ENCODE assay signal across 9 cellular contexts in the genomic region with DNA sequence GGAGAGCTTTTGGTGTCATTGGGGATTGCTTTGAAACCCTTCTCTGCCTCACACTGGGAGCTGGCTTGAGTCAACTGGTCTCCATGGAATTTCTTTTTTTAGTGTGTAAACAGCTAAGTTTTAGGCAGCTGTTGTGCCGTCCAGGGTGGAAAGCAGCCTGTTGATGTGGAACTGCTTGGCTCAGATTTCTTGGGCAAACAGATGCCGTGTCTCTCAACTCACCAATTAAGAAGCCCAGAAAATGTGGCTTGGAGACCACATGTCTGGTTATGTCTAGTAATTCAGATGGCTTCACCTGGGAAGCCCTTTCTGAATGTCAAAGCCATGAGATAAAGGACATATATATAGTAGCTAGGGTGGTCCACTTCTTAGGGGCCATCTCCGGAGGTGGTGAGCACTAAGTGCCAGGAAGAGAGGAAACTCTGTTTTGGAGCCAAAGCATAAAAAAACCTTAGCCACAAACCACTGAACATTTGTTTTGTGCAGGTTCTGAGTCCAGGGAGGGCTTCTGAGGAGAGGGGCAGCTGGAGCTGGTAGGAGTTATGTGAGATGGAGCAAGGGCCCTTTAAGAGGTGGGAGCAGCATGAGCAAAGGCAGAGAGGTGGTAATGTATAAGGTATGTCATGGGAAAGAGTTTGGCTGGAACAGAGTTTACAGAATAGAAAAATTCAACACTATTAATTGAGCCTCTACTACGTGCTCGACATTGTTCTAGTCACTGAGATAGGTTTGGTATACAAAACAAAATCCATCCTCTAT. TPM values are rescaled to one million over a fixed set of nuclear protein-coding genes. Genes with fewer than 3 reads are reported as not detected.
DNase-seq lines count a peak whose midpoint lies in the region; ATAC-seq, FAIRE-seq and TF ChIP-seq lines count a peak whose summit lies in the region.
"Had no signal": no experiment of that assay in that cellular context is flagged by ENCODE, and none has a peak within 500 bp of the region (broad histone marks: within the 10 kb centered on the region; RNA-seq: fewer than 3 reads in every experiment).

No MANE protein-coding gene starts in this region.

- H3K27me3 ChIP-seq in keratinocyte (ENCODE audit: control insufficient read depth, extremely low read depth, insufficient read depth, low read length) (no peaks in the 10 kb centered on the region), transverse colon (no peaks in the 10 kb centered on the region)

- no peak for TF ChIP-seq CTCF in keratinocyte (optimal IDR thresholded peaks at IDR 0.05 in 1 of 3, IDR thresholded peaks at IDR 0.05 in 1 of 3, conservative IDR thresholded peaks at IDR 0.05 in 1 of 3; ENCODE audit: extremely low read depth in 1 of 3, insufficient read depth in 2 of 3, low read length in 3 of 3)
- TF ChIP-seq CTCF in transverse colon (IDR thresholded peaks at IDR 0.05), result no peak

- H3K4me1 Mint-ChIP-seq in T-helper 1 cell treated with Interleukin-12 subunit alpha and Interleukin-12 subunit beta and Interleukin-4 antibody, amounts not matched to agents 30 μg/mL and 1 μg/mL, for 36 hours (ENCODE audit: low read depth), result peaks cover 34% of the 10 kb centered on the region

- H3K4me1 ChIP-seq in keratinocyte (ENCODE audit: control insufficient read depth, extremely low read depth, insufficient read depth, low read length) (peaks cover 22% of the 10 kb centered on the region), transverse colon (peaks cover 12 to 64% (median 39%) of the 10 kb centered on the region in 4 donors)

- peak overlapping the region; percentile 1 for H3K27ac Mint-ChIP-seq in T-helper 1 cell treated with Interleukin-12 subunit alpha and Interleukin-12 subunit beta and Interleukin-4 antibody, amounts not matched to agents 30 μg/mL and 1 μg/mL, for 36 hours
- H3K27ac Mint-ChIP-seq: activated T-helper 1 cell treated with anti-CD3 and anti-CD28 coated beads, Interleukin-12 subunit alpha, Interleukin-12 subunit beta, Interleukin-2, Interleukin-4 antibody, amounts not matched to agents 30 ng/mL and 10 ng/mL and 1 ng/mL, durations not matched to agents 14 hours and 24 hours and 36 hours had no signal

- H3K9me3 ChIP-seq in keratinocyte (ENCODE audit: control insufficient read depth, low read depth, low read length), result no peaks in the 10 kb centered on the region
- H3K9me3 ChIP-seq in transverse colon, result no peaks in the 10 kb centered on the region

- 47 to 73% methylated on average over 5 of the region's 5 CpGs for WGBS in transverse colon (ENCODE audit: low coverage in 1 of 2), 2 donors

- H3K4me3 Mint-ChIP-seq in T-helper 1 cell treated with Interleukin-12 subunit alpha and Interleukin-12 subunit beta and Interleukin-4 antibody, amounts not matched to agents 30 μg/mL and 1 μg/mL, for 36 hours, result no peak overlapping the region
- H3K4me3 Mint-ChIP-seq: activated T-helper 1 cell treated with anti-CD3 and anti-CD28 coated beads, Interleukin-12 subunit alpha, Interleukin-12 subunit beta, Interleukin-2, Interleukin-4 antibody, amounts not matched to agents 30 ng/mL and 10 ng/mL and 1 ng/mL, durations not matched to agents 14 hours and 24 hours and 36 hours had no signal

- no peak for TF ChIP-seq POLR2A in transverse colon (IDR thresholded peaks at IDR 0.05)

- no peaks in the 10 kb centered on the region for H3K79me2 ChIP-seq in keratinocyte (ENCODE audit: control insufficient read depth, insufficient read depth, low read length)

- H3K36me3 ChIP-seq in keratinocyte (ENCODE audit: control insufficient read depth in 2 of 2, extremely low read depth in 1 of 2, insufficient read depth in 2 of 2, low read length in 2 of 2) (no peaks in the 10 kb centered on the region), transverse colon (no peaks in the 10 kb centered on the region)

- no peak overlapping the region for H3K9ac ChIP-seq in keratinocyte (ENCODE audit: control insufficient read depth, extremely low read depth, insufficient read depth, low read length)

- H3K9me3 Mint-ChIP-seq in T-helper 1 cell treated with Interleukin-12 subunit alpha and Interleukin-12 subunit beta and Interleukin-4 antibody, amounts not matched to agents 30 μg/mL and 1 μg/mL, for 36 hours, result no peaks in the 10 kb centered on the region
- H3K9me3 Mint-ChIP-seq: activated T-helper 1 cell treated with anti-CD3 and anti-CD28 coated beads, Interleukin-12 subunit alpha, Interleukin-12 subunit beta, Interleukin-2, Interleukin-4 antibody, amounts not matched to agents 30 ng/mL and 10 ng/mL and 1 ng/mL, durations not matched to agents 14 hours and 24 hours and 36 hours had no signal

- ATAC-seq in GM19467 (IDR thresholded peaks at IDR 0.05; ENCODE audit: unreplicated experiment), result no peak

- no peaks in the 10 kb centered on the region for H3K9me1 ChIP-seq in keratinocyte (ENCODE audit: control insufficient read depth, extremely low read depth, insufficient read depth, low read length)

- H3K27ac ChIP-seq in keratinocyte (ENCODE audit: control insufficient read depth, insufficient read depth, low read length) (no peak overlapping the region), transverse colon (peak overlapping the region; percentile 69 to 72 (median 70))

- intact Hi-C loops in transverse colon (cut with DNase I; ENCODE audit: low total_unique reads), result no loop called here

- no peaks in the 10 kb centered on the region for H3K36me3 Mint-ChIP-seq in T-helper 1 cell treated with Interleukin-12 subunit alpha and Interleukin-12 subunit beta and Interleukin-4 antibody, amounts not matched to agents 30 μg/mL and 1 μg/mL, for 36 hours (ENCODE audit: low read depth)

- no peak for TF ChIP-seq EP300 in transverse colon (IDR thresholded peaks at IDR 0.05; ENCODE audit: low read depth)

- no peak overlapping the region for H2AFZ ChIP-seq in keratinocyte (ENCODE audit: control insufficient read depth, low read length)

- H3K4me3 ChIP-seq in keratinocyte (ENCODE audit: control insufficient read depth in 2 of 3, extremely low read depth in 1 of 3, insufficient read depth in 2 of 3, low read depth in 1 of 3, low read length in 3 of 3) (no peak overlapping the region), transverse colon (no peak overlapping the region)

- H4K20me1 ChIP-seq in keratinocyte (ENCODE audit: control insufficient read depth, extremely low read depth, insufficient read depth, low read length), result no peaks in the 10 kb centered on the region

- peak overlapping the region; percentile 42 for H3K4me2 ChIP-seq in keratinocyte (ENCODE audit: control insufficient read depth, extremely low read depth, insufficient read depth, low read depth, low read length)

- FAIRE-seq in keratinocyte (lab: Jason Lieb, UNC), result no peak

- DNase-seq in T-helper 1 cell (no peak), RPMI7951 (ENCODE audit: low read depth) (peak; percentile 73), keratinocyte (ENCODE audit: low read depth, low spot score) (no peak), transverse colon (peak; percentile 8), GDM1 (lab: John Stamatoyannopoulos, UW) (no peak), RKO (ENCODE audit: low spot score) (no peak)

- in situ Hi-C loops in transverse colon (cut with MboI; ENCODE audit: low pct_ligation_motif_present in 1 of 4, low pct_unique_long_range_greater_than_20kb in 1 of 4, low sequenced_read_pairs in 3 of 4), result loop anchor here in 1 of 4 donors (10.0 kb wide), 1 partner anchor 129 kb away; no protein-coding TSS in a partner anchor

- no peaks in the 10 kb centered on the region for H3K27me3 Mint-ChIP-seq in T-helper 1 cell treated with Interleukin-12 subunit alpha and Interleukin-12 subunit beta and Interleukin-4 antibody, amounts not matched to agents 30 μg/mL and 1 μg/mL, for 36 hours (ENCODE audit: low read depth)

- dilution Hi-C loops in keratinocyte (cut with MboI; ENCODE audit: extremely low pct_ligation_motif_present, low sequenced_read_pairs), result no loop called here

RNA-seq across cellular contexts. Expression of a gene that starts 31.2 kb away (rescaled TPM):
- total RNA-seq in RPMI7951 (2014; rRNA removed; shearing (Covaris generic)), result 435 and 490 TPM in 2 replicates
- 194 to 481 TPM (median 398 TPM) in 3 replicates for polyA plus RNA-seq in keratinocyte
- polyA plus RNA-seq in keratinocyte (2011; ENCODE audit: low read depth), result 153 TPM
- polyA plus RNA-seq in keratinocyte (2011; cell fraction: cytosol; rRNA removed), result 246 and 325 TPM in 2 replicates
- polyA plus RNA-seq in keratinocyte (2011; cell fraction: nucleus; rRNA removed), result 255 and 329 TPM in 2 replicates
- 149 and 383 TPM in 2 replicates for polyA plus RNA-seq in keratinocyte (2012; ENCODE audit: low replicate concordance)
- polyA minus RNA-seq in keratinocyte, result 45.9 to 202 TPM (median 113 TPM) in 3 replicates
- 38.2 TPM for polyA minus RNA-seq in keratinocyte (2011; cell fraction: cytosol; rRNA and poly(A)+ RNA removed)
- 63.2 and 99.1 TPM in 2 replicates for polyA minus RNA-seq in keratinocyte (2011; cell fraction: nucleus; rRNA and poly(A)+ RNA removed)
- 100 to 1,000 TPM; 110 to 177 (median 144) TPM for total RNA-seq in transverse colon

RNA-seq across cellular contexts. Expression of a gene that starts 53.2 kb away (rescaled TPM):
- total RNA-seq in RPMI7951 (2014; rRNA removed; shearing (Covaris generic)), result 18.0 TPM in 2 replicates
- 146 to 355 TPM (median 185 TPM) in 3 replicates for polyA plus RNA-seq in keratinocyte
- polyA plus RNA-seq in keratinocyte (2011; ENCODE audit: low read depth), result 276 TPM
- polyA plus RNA-seq in keratinocyte (2011; cell fraction: cytosol; rRNA removed), result 287 and 301 TPM in 2 replicates
- polyA plus RNA-seq in keratinocyte (2011; cell fraction: nucleus; rRNA removed), result 268 and 303 TPM in 2 replicates
- 138 and 909 TPM in 2 replicates for polyA plus RNA-seq in keratinocyte (2012; ENCODE audit: low replicate concordance)
- polyA minus RNA-seq in keratinocyte, result 99.2 to 245 TPM (median 161 TPM) in 3 replicates
- polyA minus RNA-seq in keratinocyte (2011; cell fraction: cytosol; rRNA and poly(A)+ RNA removed), result 223 TPM
- polyA minus RNA-seq in keratinocyte (2011; cell fraction: nucleus; rRNA and poly(A)+ RNA removed), result 123 and 125 TPM in 2 replicates
- 100 to 1,000 TPM in 3 of 4 donors, 10 to 100 TPM in 1; 34.6 to 613 (median 264) TPM for total RNA-seq in transverse colon

Comparison
In these comparisons a context has a peak if more than half of its experiments do, and no peak if none do; other contexts are left out.
1. DNase-seq: peak in RPMI7951 (single experiment) and transverse colon (single experiment); none in T-helper 1 cell (0 of 5), keratinocyte (single experiment), GDM1 (single experiment) and RKO (single experiment).